Comparison of ENCODE assay signal across 8 cellular contexts in the genomic region with DNA sequence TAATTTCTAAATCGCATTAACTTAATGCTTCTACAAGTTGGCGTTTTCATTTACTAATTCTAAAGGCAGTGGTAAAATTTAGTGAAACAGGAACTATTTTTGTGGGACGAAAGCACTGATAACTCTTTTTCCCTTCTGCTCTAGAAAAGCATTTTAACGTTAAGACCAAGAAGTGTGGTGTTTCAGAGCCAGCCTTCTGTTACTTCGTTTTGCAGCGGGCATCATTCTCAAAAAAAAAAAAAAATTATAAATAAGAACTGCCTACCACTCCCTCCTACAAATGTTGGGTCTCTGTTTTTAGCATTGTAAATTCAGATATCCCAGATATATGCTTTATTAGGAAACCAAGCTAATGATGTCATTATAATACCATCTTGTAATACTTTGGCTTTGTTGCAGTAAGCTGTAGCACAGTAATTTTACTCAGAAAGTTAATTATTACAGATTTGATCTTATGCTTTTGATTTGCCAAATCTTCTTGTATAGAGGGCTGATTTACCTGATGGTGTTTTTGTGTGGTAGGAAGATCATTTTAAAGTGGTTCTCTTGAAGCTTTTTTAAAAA. TPM values are rescaled to one million over a fixed set of nuclear protein-coding genes. Genes with fewer than 3 reads are reported as not detected.
A peak's percentile ranks its signal among the peaks of the same experiment; 100 is the strongest.
DNase-seq lines count a peak whose midpoint lies in the region; ATAC-seq and TF ChIP-seq lines count a peak whose summit lies in the region.

No MANE protein-coding gene starts in this region.

- ATAC-seq in GM19467 (IDR thresholded peaks at IDR 0.05; ENCODE audit: unreplicated experiment) (no peak), HG02642 (IDR thresholded peaks at IDR 0.05; ENCODE audit: poor library complexity, unreplicated experiment) (no peak), GM21619 (IDR thresholded peaks at IDR 0.05; ENCODE audit: unreplicated experiment) (no peak)

- peak; percentile 7 for DNase-seq in dermis blood vessel endothelial cell
- DNase-seq in activated gamma-delta T cell (lab: John Stamatoyannopoulos, UW): no peak

- H3K27ac ChIP-seq in C4-2B: peak overlapping the region; percentile 91; the same call in 1 of the 2 replicates
- H3K27ac ChIP-seq in KOPT-K1 (ENCODE audit: low read depth, low read length, poor library complexity, severe bottlenecking): peak overlapping the region; percentile 80

- H3K36me3 ChIP-seq in KOPT-K1 (ENCODE audit: insufficient read depth, low read length): no peaks in the 10 kb centered on the region

- H3K4me3 Mint-ChIP-seq in nephron: peak overlapping the region; percentile 91 to 97 (median 96)

- H3K4me1 Mint-ChIP-seq in nephron: peaks cover 27% of the 10 kb centered on the region

- H3K36me3 Mint-ChIP-seq in nephron (ENCODE audit: low read depth): no peaks in the 10 kb centered on the region

- no peaks in the 10 kb centered on the region for H3K27me3 Mint-ChIP-seq in nephron (ENCODE audit: low read depth)

- no peak for TF ChIP-seq CTCF in C4-2B (conservative IDR thresholded peaks at IDR 0.05)
- TF ChIP-seq CTCF in nephron (IDR thresholded peaks at IDR 0.05; ENCODE audit: unreplicated experiment in 3 of 3): no peak

- H3K9me3 ChIP-seq in KOPT-K1 (ENCODE audit: insufficient read depth, low read length, poor library complexity, severe bottlenecking): no peaks in the 10 kb centered on the region

- no peaks in the 10 kb centered on the region for H3K9me3 Mint-ChIP-seq in nephron

- H3K27ac Mint-ChIP-seq in nephron: peak overlapping the region; percentile 83 to 96 (median 93)

RNA-seq across cellular contexts. Expression of a gene that starts 1.6 kb away (rescaled TPM):
- 111 and 160 TPM in 2 replicates for total RNA-seq in dermis blood vessel endothelial cell
